ENCODE assay signal across 16 cellular contexts in genomic region chr4:106317815-106318214, GRCh38. TPM values are rescaled to one million over a fixed set of nuclear protein-coding genes. Genes with fewer than 3 reads are reported as not detected.
A peak's percentile ranks its signal among the peaks of the same experiment; 100 is the strongest.
DNase-seq lines count a peak whose midpoint lies in the region; ATAC-seq and TF ChIP-seq lines count a peak whose summit lies in the region.
"Had no signal": no experiment of that assay in that cellular context is flagged by ENCODE, and none has a peak within 500 bp of the region (broad histone marks: within the 10 kb centered on the region; RNA-seq: fewer than 3 reads in every experiment).

No MANE protein-coding gene starts in this region.

- no peaks in the 10 kb centered on the region for H3K27me3 ChIP-seq in HUES48 (ENCODE audit: control insufficient read depth, insufficient read depth, low read length)
- H3K27me3 ChIP-seq in brain microvascular endothelial cell (replicated peaks): no peaks in the 10 kb centered on the region
- H3K27me3 ChIP-seq: tibial nerve had no signal

- no peaks in the 10 kb centered on the region; the same call in none of the 2 replicates for H3K9me3 ChIP-seq in HUES48 (ENCODE audit: control insufficient read depth, insufficient read depth, low read length)
- H3K9me3 ChIP-seq in mesodermal cell (ENCODE audit: control insufficient read depth, low read length): peaks cover 7% of the 10 kb centered on the region
- H3K9me3 ChIP-seq: tibial nerve had no signal

- H3K27ac ChIP-seq in HUES48 (ENCODE audit: low read depth, low read length) (no peak overlapping the region), brain microvascular endothelial cell (no peak overlapping the region), mesodermal cell (ENCODE audit: low read depth, low read length, severe bottlenecking) (no peak overlapping the region)

- peaks cover 4% of the 10 kb centered on the region for H3K9me3 Mint-ChIP-seq in activated naive CD4-positive, alpha-beta T cell treated with anti-CD3 and anti-CD28 coated beads for 36 hours
- H3K9me3 Mint-ChIP-seq: CD4-positive, alpha-beta T cell; HFFc6 had no signal

- DNase-seq in AG09309 (ENCODE audit: low read depth) (no peak), brain microvascular endothelial cell (no peak), COR-L47 (lab: John Stamatoyannopoulos, UW) (no peak)
- DNase-seq in activated naive CD4-positive, alpha-beta T cell treated with anti-CD3 and anti-CD28 coated beads for 36 hours: no peak
- no peak for DNase-seq in stimulated activated naive CD4-positive, alpha-beta T cell treated with Interleukin-2 at 50 U/mL for 16 hours (lab: John Stamatoyannopoulos, UW)
- DNase-seq: activated CD4-positive, alpha-beta T cell treated with anti-CD3 and anti-CD28 coated beads for 48 hours; CD4-positive, alpha-beta T cell; HFFc6; SHP77 had no signal

- TF ChIP-seq CTCF in AG09309 (IDR thresholded peaks at IDR 0.05; ENCODE audit: control insufficient read depth, insufficient read depth, low read depth, low read length, missing control alignments) (no peak), brain microvascular endothelial cell (IDR thresholded peaks at IDR 0.05; ENCODE audit: low read depth, low read length, missing control alignments) (no peak)

- WGBS in mesodermal cell (ENCODE audit: insufficient coverage in 2 of 2), 2 experiments: no CpG with 5 or more reads among the region's 1 CpG

- intact Hi-C loops in activated naive CD4-positive, alpha-beta T cell treated with anti-CD3 and anti-CD28 coated beads for 36 hours (cut with micrococcal nuclease): loop anchor here (2.0 to 10.0 kb wide), 3 partner anchors 1011 to 1667 kb away; partner anchors contain the start of genes HADH and TET2

- no peak overlapping the region for H3K9ac ChIP-seq in HUES48 (ENCODE audit: low read depth, low read length)

- no peaks in the 10 kb centered on the region for H3K36me3 ChIP-seq in HUES48 (ENCODE audit: control insufficient read depth, insufficient read depth, low read length)
- H3K36me3 ChIP-seq in brain microvascular endothelial cell (replicated peaks): no peaks in the 10 kb centered on the region
- H3K36me3 ChIP-seq in mesodermal cell (ENCODE audit: control insufficient read depth, insufficient read depth, low read length): peaks cover 14% of the 10 kb centered on the region

- H3K27me3 Mint-ChIP-seq in activated naive CD4-positive, alpha-beta T cell treated with anti-CD3 and anti-CD28 coated beads for 36 hours (ENCODE audit: low read depth): no peaks in the 10 kb centered on the region
- H3K27me3 Mint-ChIP-seq: CD4-positive, alpha-beta T cell had no signal

- H3K36me3 Mint-ChIP-seq in activated naive CD4-positive, alpha-beta T cell treated with anti-CD3 and anti-CD28 coated beads for 36 hours (ENCODE audit: low read depth): peaks cover 21% of the 10 kb centered on the region

- no peak overlapping the region for H3K27ac Mint-ChIP-seq in activated naive CD4-positive, alpha-beta T cell treated with anti-CD3 and anti-CD28 coated beads for 36 hours
- H3K27ac Mint-ChIP-seq: CD4-positive, alpha-beta T cell had no signal

- no peak for ATAC-seq in GM18861 (IDR thresholded peaks at IDR 0.05; ENCODE audit: unreplicated experiment)

- CTCF ChIA-PET in activated naive CD4-positive, alpha-beta T cell treated with anti-CD3 and anti-CD28 coated beads for 36 hours (lab: Charles Lee): no interaction called here

- H3K4me3 Mint-ChIP-seq in activated naive CD4-positive, alpha-beta T cell treated with anti-CD3 and anti-CD28 coated beads for 36 hours: no peak overlapping the region
- H3K4me3 Mint-ChIP-seq: CD4-positive, alpha-beta T cell; HFFc6 had no signal

- peaks cover 10% of the 10 kb centered on the region for H3K4me1 ChIP-seq in HUES48 (ENCODE audit: control insufficient read depth, insufficient read depth, low read length)
- H3K4me1 ChIP-seq in mesodermal cell (ENCODE audit: control insufficient read depth, insufficient read depth, low read length, poor library complexity, severe bottlenecking): no peaks in the 10 kb centered on the region

- H3K4me1 Mint-ChIP-seq in activated naive CD4-positive, alpha-beta T cell treated with anti-CD3 and anti-CD28 coated beads for 36 hours (ENCODE audit: low read depth): peaks cover 47% of the 10 kb centered on the region

- H3K4me3 ChIP-seq in AG09309 (ENCODE audit: control insufficient read depth, low read depth, low read length) (peak overlapping the region; percentile 86), HUES48 (ENCODE audit: low read depth, low read length) (peak overlapping the region; percentile 80), brain microvascular endothelial cell (ENCODE audit: low read depth, low read length) (peak overlapping the region; percentile 79), mesodermal cell (ENCODE audit: extremely low read depth, insufficient read depth, low read length, poor library complexity, severe bottlenecking) (peak overlapping the region; percentile 81)

- in situ Hi-C loops in brain microvascular endothelial cell (cut with HindIII; ENCODE audit: low pct_ligation_motif_present, low sequenced_read_pairs): no loop called here

RNA-seq across cellular contexts. Expression of gene AIMP1, which starts 1.5 kb away (rescaled TPM):
- polyA plus RNA-seq in mesodermal cell (2013, experiment 1 of 2): 46.2 TPM
- polyA plus RNA-seq in mesodermal cell (2013, experiment 2 of 2): 59.4 TPM
- total RNA-seq in activated naive CD4-positive, alpha-beta T cell treated with anti-CD3 and anti-CD28 coated beads for 36 hours: 10 to 100 TPM; 49.7 to 52.0 TPM

RNA-seq across cellular contexts. Expression of gene TBCK, which starts 1.8 kb away (rescaled TPM):
- polyA plus RNA-seq in mesodermal cell (2013, experiment 1 of 2): 26.5 TPM
- polyA plus RNA-seq in mesodermal cell (2013, experiment 2 of 2): 25.3 TPM
- total RNA-seq in activated naive CD4-positive, alpha-beta T cell treated with anti-CD3 and anti-CD28 coated beads for 36 hours: 10 to 100 TPM; 19.4 to 21.6 TPM

RNA-seq across cellular contexts. Expression of gene GIMD1, which starts 50.8 kb away (rescaled TPM):
- not detected for polyA plus RNA-seq in mesodermal cell (2013, experiment 1 of 2)
- not detected for polyA plus RNA-seq in mesodermal cell (2013, experiment 2 of 2)
- total RNA-seq in activated naive CD4-positive, alpha-beta T cell treated with anti-CD3 and anti-CD28 coated beads for 36 hours: not detected
- total RNA-seq: CD4-positive, alpha-beta T cell; glomerular endothelial cell; HFFc6; lung; NCI-H460; tibial nerve had no signal
- polyA plus RNA-seq: lung had no signal
